24 cellular contexts compared by ENCODE assay signal in the genomic region with DNA sequence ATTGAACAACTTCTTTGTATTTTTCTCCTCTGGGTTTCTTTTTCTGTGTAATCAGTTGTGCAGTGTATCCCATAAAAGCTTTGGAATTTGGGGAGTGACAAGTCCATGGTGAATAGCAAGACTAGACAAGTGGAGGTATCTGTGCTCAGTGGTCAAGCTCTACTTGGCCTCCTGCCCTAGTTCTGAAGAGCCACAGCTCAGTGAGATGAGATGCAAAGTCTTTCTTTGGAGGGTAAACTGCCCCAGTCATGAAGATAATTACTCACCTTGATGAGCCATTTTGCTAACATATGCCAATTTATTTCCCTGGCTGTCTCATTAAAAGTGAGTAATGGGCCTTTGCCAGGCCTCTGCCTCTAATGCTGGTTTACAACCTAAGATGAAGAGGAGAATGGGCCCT.
"Had no signal": no experiment of that assay in that cellular context is flagged by ENCODE, and none has a peak within 500 bp of the region (broad histone marks: within the 10 kb centered on the region; RNA-seq: fewer than 3 reads in every experiment).

No MANE protein-coding gene starts in this region.

- H3K4me1 Mint-ChIP-seq: activated naive CD4-positive, alpha-beta T cell treated with anti-CD3 and anti-CD28 coated beads, Interleukin-2, amount 50 U/mL, for 24 hours; natural killer cell; stimulated activated memory B cell treated with anti-CD40 and anti-IgM and Interleukin-4, amounts not matched to agents 10 μg/mL and 1 μg/mL and 100 μg/mL, for 72 hours had no signal

- H3K36me3 ChIP-seq: esophagus squamous epithelium, heart right ventricle, left lung, vagina, WERI-Rb-1 had no signal

- H3K9me3 ChIP-seq: esophagus squamous epithelium, testis, vagina had no signal

- DNase-seq: activated CD4-positive, alpha-beta T cell treated with anti-CD3 and anti-CD28 coated beads, Interleukin-2, amount 50 U/mL, for 1 hour; activated CD4-positive, CD25-positive, alpha-beta regulatory T cell treated with anti-CD3 and anti-CD28 coated beads, Interleukin-2, amount 50 U/mL, for 72 hours; activated CD8-positive, alpha-beta T cell treated with anti-CD3 and anti-CD28 coated beads, Interleukin-2, amount 10 ng/mL, durations not matched to agents 7 days and 5 days; activated gamma-delta T cell treated with Interleukin-2 at 50 U/mL for 16 hours; anterior cingulate cortex; central memory CD4-positive, alpha-beta T cell; effector memory CD4-positive, alpha-beta T cell; esophagus squamous epithelium; heart right ventricle; kidney; left lung; midbrain; natural killer cell; stimulated activated CD4-positive, alpha-beta T cell treated with anti-CD3 and anti-CD28 coated beads, Interleukin-15, amount 100 ng/mL, for 24 hours; testis; trophoblast cell; WERI-Rb-1 had no signal

- H3K9me3 Mint-ChIP-seq: activated T-helper 1 cell treated with anti-CD3 and anti-CD28 coated beads, Interleukin-12 subunit alpha, Interleukin-12 subunit beta, Interleukin-2, Interleukin-4 antibody, amounts not matched to agents 30 ng/mL and 10 ng/mL and 1 ng/mL, durations not matched to agents 14 hours and 24 hours and 36 hours; T-helper 2 cell treated with Interferon-gamma antibody and Interleukin-4, amounts not matched to agents 5 μg/mL and 100 μg/mL, for 36 hours had no signal

- H3K4me1 ChIP-seq: esophagus squamous epithelium, heart right ventricle, left lung, vagina had no signal

- H3K4me2 ChIP-seq: smooth muscle cell had no signal

- H3K4me3 Mint-ChIP-seq: activated CD8-positive, alpha-beta T cell treated with anti-CD3 and anti-CD28 coated beads, Interleukin-2, amount 10 ng/mL, durations not matched to agents 7 days and 5 days; activated naive CD4-positive, alpha-beta T cell treated with anti-CD3 and anti-CD28 coated beads, Interleukin-2, amount 50 U/mL, for 24 hours; activated T-helper 1 cell treated with anti-CD3 and anti-CD28 coated beads, Interleukin-12 subunit alpha, Interleukin-12 subunit beta, Interleukin-2, Interleukin-4 antibody, amounts not matched to agents 30 ng/mL and 10 ng/mL and 1 ng/mL, durations not matched to agents 14 hours and 24 hours and 36 hours; brain; natural killer cell; stimulated activated memory B cell treated with anti-CD40 and anti-IgM and Interleukin-4, amounts not matched to agents 10 μg/mL and 1 μg/mL and 100 μg/mL, for 72 hours; T-helper 2 cell treated with Interferon-gamma antibody and Interleukin-4, amounts not matched to agents 5 μg/mL and 100 μg/mL, for 36 hours had no signal

- H3K4me3 ChIP-seq: esophagus squamous epithelium, heart right ventricle, left lung, smooth muscle cell, testis, vagina had no signal

- H3K27ac Mint-ChIP-seq: activated CD8-positive, alpha-beta T cell treated with anti-CD3 and anti-CD28 coated beads, Interleukin-2, amount 10 ng/mL, durations not matched to agents 7 days and 5 days; activated naive CD4-positive, alpha-beta T cell treated with anti-CD3 and anti-CD28 coated beads, Interleukin-2, amount 50 U/mL, for 24 hours; activated T-helper 1 cell treated with anti-CD3 and anti-CD28 coated beads, Interleukin-12 subunit alpha, Interleukin-12 subunit beta, Interleukin-2, Interleukin-4 antibody, amounts not matched to agents 30 ng/mL and 10 ng/mL and 1 ng/mL, durations not matched to agents 14 hours and 24 hours and 36 hours; brain; natural killer cell; stimulated activated memory B cell treated with anti-CD40 and anti-IgM and Interleukin-4, amounts not matched to agents 10 μg/mL and 1 μg/mL and 100 μg/mL, for 72 hours; T-helper 2 cell treated with Interferon-gamma antibody and Interleukin-4, amounts not matched to agents 5 μg/mL and 100 μg/mL, for 36 hours had no signal

- H3K27me3 ChIP-seq: esophagus squamous epithelium, heart right ventricle, left lung, testis, vagina had no signal

- H3K36me3 Mint-ChIP-seq: activated naive CD4-positive, alpha-beta T cell treated with anti-CD3 and anti-CD28 coated beads, Interleukin-2, amount 50 U/mL, for 24 hours; stimulated activated memory B cell treated with anti-CD40 and anti-IgM and Interleukin-4, amounts not matched to agents 10 μg/mL and 1 μg/mL and 100 μg/mL, for 72 hours had no signal

- H3K27me3 Mint-ChIP-seq: brain; stimulated activated memory B cell treated with anti-CD40 and anti-IgM and Interleukin-4, amounts not matched to agents 10 μg/mL and 1 μg/mL and 100 μg/mL, for 72 hours had no signal

- H3K27ac ChIP-seq: esophagus squamous epithelium, heart right ventricle, left lung, vagina, WERI-Rb-1 had no signal
